ENCODE assay signal across 19 cellular contexts in genomic region chr5:135895474-135896006, GRCh38. TPM values are rescaled to one million over a fixed set of nuclear protein-coding genes. Genes with fewer than 3 reads are reported as not detected.
"Had no signal": no experiment of that assay in that cellular context is flagged by ENCODE, and none has a peak within 500 bp of the region (broad histone marks: within the 10 kb centered on the region; RNA-seq: fewer than 3 reads in every experiment).

Gene IL9, minus strand, starts transcription at chr5:135895841. Its CDS starts 25 bp downstream, at chr5:135895816.

- H3K27me3 ChIP-seq: upper lobe of left lung had no signal

- H3K4me1 ChIP-seq: spleen had no signal

- H3K36me3 ChIP-seq: lower lobe of right lung, spleen, thoracic aorta, upper lobe of left lung had no signal

- H3K27ac ChIP-seq: epithelial cell of prostate, lower lobe of right lung, spleen, thoracic aorta, upper lobe of left lung had no signal

- DNase-seq: activated CD8-positive, alpha-beta T cell treated with anti-CD3 and anti-CD28 coated beads for 36 hours; activated gamma-delta T cell treated with Interleukin-2 at 50 U/mL for 16 hours; activated T-cell treated with anti-CD3 and anti-CD28 coated beads, Interleukin-2, amount 50 U/mL, for 72 hours; amygdala; hypothalamus; left colon; lower lobe of right lung; spleen; stimulated activated CD4-positive, alpha-beta T cell treated with anti-CD3 and anti-CD28 coated beads, Interleukin-4, amount 100 ng/mL, for 4 hours; stimulated activated naive B cell treated with anti-CD40 and anti-IgM and Interleukin-4, amounts not matched to agents 10 μg/mL and 1 μg/mL and 100 μg/mL, for 72 hours; upper lobe of left lung had no signal

- H3K4me3 ChIP-seq: lower lobe of right lung, spleen, thoracic aorta, upper lobe of left lung had no signal

- H3K4me3 Mint-ChIP-seq: activated CD8-positive, alpha-beta T cell treated with anti-CD3 and anti-CD28 coated beads for 36 hours; activated naive CD8-positive, alpha-beta T cell; natural killer cell treated with Interleukin-12 subunit alpha and Interleukin-12 subunit beta and Interleukin-15 and Interleukin-18, amount 100 ng/mL, for 72 hours; stimulated activated naive B cell treated with anti-CD40 and anti-IgM and Interleukin-4, amounts not matched to agents 10 μg/mL and 1 μg/mL and 100 μg/mL, for 72 hours; T-helper 2 cell treated with Interferon-gamma antibody and Interleukin-4, amounts not matched to agents 5 μg/mL and 100 μg/mL, for 36 hours had no signal

- H3K27ac Mint-ChIP-seq: activated CD8-positive, alpha-beta T cell treated with anti-CD3 and anti-CD28 coated beads for 36 hours; activated naive CD8-positive, alpha-beta T cell; activated T-cell treated with anti-CD3 and anti-CD28 coated beads, Interleukin-2, amount 50 U/mL, for 72 hours; natural killer cell treated with Interleukin-12 subunit alpha and Interleukin-12 subunit beta and Interleukin-15 and Interleukin-18, amount 100 ng/mL, for 72 hours; stimulated activated naive B cell treated with anti-CD40 and anti-IgM and Interleukin-4, amounts not matched to agents 10 μg/mL and 1 μg/mL and 100 μg/mL, for 72 hours; T-helper 2 cell treated with Interferon-gamma antibody and Interleukin-4, amounts not matched to agents 5 μg/mL and 100 μg/mL, for 36 hours had no signal

- H3K9me3 ChIP-seq: lower lobe of right lung, spleen, thoracic aorta, upper lobe of left lung had no signal

- H3K36me3 Mint-ChIP-seq: activated naive CD8-positive, alpha-beta T cell; natural killer cell treated with Interleukin-12 subunit alpha and Interleukin-12 subunit beta and Interleukin-15 and Interleukin-18, amount 100 ng/mL, for 72 hours; stimulated activated naive B cell treated with anti-CD40 and anti-IgM and Interleukin-4, amounts not matched to agents 10 μg/mL and 1 μg/mL and 100 μg/mL, for 72 hours had no signal

- H3K9me3 Mint-ChIP-seq: activated CD8-positive, alpha-beta T cell treated with anti-CD3 and anti-CD28 coated beads for 36 hours; activated T-cell treated with anti-CD3 and anti-CD28 coated beads, Interleukin-2, amount 50 U/mL, for 72 hours; natural killer cell treated with Interleukin-12 subunit alpha and Interleukin-12 subunit beta and Interleukin-15 and Interleukin-18, amount 100 ng/mL, for 72 hours; stimulated activated naive B cell treated with anti-CD40 and anti-IgM and Interleukin-4, amounts not matched to agents 10 μg/mL and 1 μg/mL and 100 μg/mL, for 72 hours; T-helper 2 cell treated with Interferon-gamma antibody and Interleukin-4, amounts not matched to agents 5 μg/mL and 100 μg/mL, for 36 hours had no signal

- ATAC-seq: activated CD8-positive, alpha-beta T cell treated with anti-CD3 and anti-CD28 coated beads for 36 hours; left colon; lower lobe of right lung; natural killer cell treated with Interleukin-12 subunit alpha and Interleukin-12 subunit beta and Interleukin-15 and Interleukin-18, amount 100 ng/mL, for 72 hours; stimulated activated naive B cell treated with anti-CD40 and anti-IgM and Interleukin-4, amounts not matched to agents 10 μg/mL and 1 μg/mL and 100 μg/mL, for 72 hours had no signal

- H3K4me1 Mint-ChIP-seq: stimulated activated naive B cell treated with anti-CD40 and anti-IgM and Interleukin-4, amounts not matched to agents 10 μg/mL and 1 μg/mL and 100 μg/mL, for 72 hours had no signal

RNA-seq across cellular contexts. Expression of gene IL9, which starts in this region (rescaled TPM):
- total RNA-seq: activated CD8-positive, alpha-beta T cell treated with anti-CD3 and anti-CD28 coated beads for 36 hours; cardiac septum; dermis microvascular lymphatic vessel endothelial cell; frontal cortex; left colon; lower lobe of right lung; spleen; thoracic aorta; upper lobe of left lung had no signal
- polyA plus RNA-seq: spleen had no signal
